ENCODE assay signal across 34 cellular contexts in genomic region chrX:56211701-56212100, GRCh38.
"Had no signal": no experiment of that assay in that cellular context is flagged by ENCODE, and none has a peak within 500 bp of the region (broad histone marks: within the 10 kb centered on the region; RNA-seq: fewer than 3 reads in every experiment).

No MANE protein-coding gene starts in this region.

- H3K9me3 ChIP-seq: MG63 had no signal

- H3K4me3 ChIP-seq: MG63 had no signal

- H3K27ac ChIP-seq: KMS-11 had no signal

- H3K4me2 ChIP-seq: KMS-11 had no signal

- H3K27me3 ChIP-seq: MG63 had no signal

- H3K36me3 ChIP-seq: MG63 had no signal

- H3K9ac ChIP-seq: KMS-11 had no signal

- DNase-seq: Karpas-422, Kasumi-1, KG1, MG63, MM.1S, MV-4-11, NCI-H1048, NCI-H1092, NCI-H1092 treated with DMSO at 0.1 percent for 48 hours, NCI-H1105, NCI-H1105 treated with DMSO at 0.1 percent for 48 hours, NCI-H1417, NCI-H1417 treated with DMSO at 0.1 percent for 48 hours, NCI-H1436, NCI-H1436 treated with DMSO at 0.1 percent for 48 hours, NCI-H146, NCI-H1694, NCI-H1694 treated with DMSO at 0.1 percent for 48 hours, NCI-H187, NCI-H187 treated with DMSO at 0.1 percent for 48 hours, NCI-H1930, NCI-H2029, NCI-H2029 treated with DMSO at 0.1 percent for 48 hours, NCI-H2081, NCI-H2081 treated with DMSO at 0.1 percent for 48 hours, NCI-H2107, NCI-H2171, NCI-H2171 treated with DMSO at 0.1 percent for 48 hours, NCI-H2227 treated with DMSO at 0.1 percent for 48 hours, NCI-H226, NCI-H345, NCI-H446, NCI-H446 treated with DMSO at 0.1 percent for 48 hours had no signal
